ENCODE assay signal across 7 cellular contexts in genomic region chr15:90665288-90666134, GRCh38. TPM values are rescaled to one million over a fixed set of nuclear protein-coding genes. Genes with fewer than 3 reads are reported as not detected.
DNase-seq lines count a peak whose midpoint lies in the region; ATAC-seq, FAIRE-seq and TF ChIP-seq lines count a peak whose summit lies in the region.

No MANE protein-coding gene starts in this region.

- H3K4me1 ChIP-seq in KMS-11 (ENCODE audit: low read depth, poor library complexity, severe bottlenecking) (peaks cover 47% of the 10 kb centered on the region), thymus (ENCODE audit: control insufficient read depth, insufficient read depth, low read length) (peaks cover 13% of the 10 kb centered on the region)

- H3K27me3 Mint-ChIP-seq in activated B cell treated with CpG ODN at 0.5 μM for 24 hours (peaks cover 13% of the 10 kb centered on the region), memory B cell (peaks cover 21% of the 10 kb centered on the region)

- no peaks in the 10 kb centered on the region for H3K79me2 ChIP-seq in KMS-11 (ENCODE audit: insufficient read depth, low read depth)

- H3K9me3 Mint-ChIP-seq in activated B cell treated with CpG ODN at 0.5 μM for 24 hours (no peaks in the 10 kb centered on the region), memory B cell (no peaks in the 10 kb centered on the region)

- H3K4me2 ChIP-seq in KMS-11 = peak overlapping the region; percentile 59

- no peaks in the 10 kb centered on the region for H3K27me3 ChIP-seq in KMS-11 (ENCODE audit: insufficient read depth, low read depth)
- no peaks in the 10 kb centered on the region for H3K27me3 ChIP-seq in dorsolateral prefrontal cortex
- H3K27me3 ChIP-seq in thymus (ENCODE audit: control insufficient read depth, insufficient read depth) = no peaks in the 10 kb centered on the region

- no peaks in the 10 kb centered on the region for H3K9me3 ChIP-seq in thymus (ENCODE audit: control insufficient read depth)

- H3K4me3 ChIP-seq in KMS-11 (IDR thresholded peaks at IDR 0.05; ENCODE audit: insufficient read depth, low read depth, low read length) = no peak overlapping the region
- peak overlapping the region; percentile 55 to 90 (median 77) for H3K4me3 ChIP-seq in dorsolateral prefrontal cortex
- peak overlapping the region; percentile 59 for H3K4me3 ChIP-seq in thymus (ENCODE audit: low read length)

- DNase-seq in GM12892 (ENCODE audit: insufficient read length) (peak; percentile 68), activated B cell treated with CpG ODN at 0.5 μM for 24 hours (peak; percentile 62), dorsolateral prefrontal cortex (peak in 8 of 10 donors; percentile 31 to 75 (median 66)), memory B cell (ENCODE audit: low spot score in 2 of 2) (peak; percentile 37 to 49)

- intact Hi-C loops in activated B cell treated with CpG ODN at 0.5 μM for 24 hours (cut with micrococcal nuclease) = loop anchor here (1.0 to 10.0 kb wide), 5 partner anchors 21 to 471 kb away; partner anchors contain the start of gene HDDC3
- intact Hi-C loops in dorsolateral prefrontal cortex (cut with DNase I) = no loop called here

- CTCF ChIA-PET in activated B cell treated with CpG ODN at 0.5 μM for 24 hours (lab: Charles Lee) = interaction anchor here (1.1 to 2.2 kb wide), 3 partner anchors 18 to 219 kb away, joined by 3 to 7 read pairs (median 4); no protein-coding TSS in a partner anchor

- FAIRE-seq in GM12892 (lab: Jason Lieb, UNC) = peak; percentile 81

- no peaks in the 10 kb centered on the region for H3K36me3 Mint-ChIP-seq in activated B cell treated with CpG ODN at 0.5 μM for 24 hours (ENCODE audit: low read depth)
- no peaks in the 10 kb centered on the region for H3K36me3 Mint-ChIP-seq in memory B cell

- H3K4me3 Mint-ChIP-seq in activated B cell treated with CpG ODN at 0.5 μM for 24 hours (peak overlapping the region; percentile 85), memory B cell (peak overlapping the region; percentile 84)

- TF ChIP-seq POLR2A in GM12892 (IDR thresholded peaks at IDR 0.05; ENCODE audit: low read depth, low read length) = 0 out of 2 replicates have a peak, but pooled peaks have one; percentile 10

- peak; percentile 61 for ATAC-seq in GM21825 (IDR thresholded peaks at IDR 0.05; ENCODE audit: unreplicated experiment)
- ATAC-seq in activated B cell treated with CpG ODN at 0.5 μM for 24 hours (ENCODE audit: low read depth) = peak; percentile 90
- ATAC-seq in memory B cell (ENCODE audit: low read depth) = peak; percentile 70

- no peaks in the 10 kb centered on the region for H3K36me3 ChIP-seq in KMS-11 (ENCODE audit: insufficient read depth)
- H3K36me3 ChIP-seq in thymus (ENCODE audit: control insufficient read depth, insufficient read depth) = no peaks in the 10 kb centered on the region

- peak overlapping the region; percentile 89 for H3K9ac ChIP-seq in KMS-11

- H2AFZ ChIP-seq in KMS-11 (ENCODE audit: low read depth) = peak overlapping the region; percentile 97

- H4K20me1 ChIP-seq in KMS-11 (ENCODE audit: insufficient read depth) = no peaks in the 10 kb centered on the region

- 6% methylated on average over 75 of the region's 75 CpGs for WGBS in thymus

- H3K27ac ChIP-seq in KMS-11 (peak overlapping the region; percentile 72), dorsolateral prefrontal cortex (peak overlapping the region in 58 of 59 donors; percentile 32 to 95 (median 84)), thymus (ENCODE audit: low read depth) (peak overlapping the region; percentile 62)

- no peak for TF ChIP-seq CTCF in KMS-11 (conservative IDR thresholded peaks at IDR 0.05; ENCODE audit: low read depth, low read length)
- no peak for TF ChIP-seq CTCF in activated B cell treated with CpG ODN at 0.5 μM for 24 hours (IDR thresholded peaks at IDR 0.05)
- TF ChIP-seq CTCF in dorsolateral prefrontal cortex (IDR thresholded peaks at IDR 0.05 in 54 of 56, conservative IDR thresholded peaks at IDR 0.05 in 2 of 56; ENCODE audit: low read depth in 1 of 56, partially characterized antibody in 56 of 56) = peak in 1 of 56 donors; percentile 15

- POLR2A ChIA-PET in activated B cell treated with CpG ODN at 0.5 μM for 24 hours (lab: Charles Lee) = interaction anchor here (0.5 to 2.3 kb wide), 9 partner anchors 9 to 266 kb away, joined by 3 to 10 read pairs (median 4); partner anchors contain the start of gene BLM

- H3K4me1 Mint-ChIP-seq in activated B cell treated with CpG ODN at 0.5 μM for 24 hours (peaks cover 55% of the 10 kb centered on the region), memory B cell (peaks cover 33% of the 10 kb centered on the region)

- peak overlapping the region; percentile 84 for H3K27ac Mint-ChIP-seq in activated B cell treated with CpG ODN at 0.5 μM for 24 hours
- no peak overlapping the region for H3K27ac Mint-ChIP-seq in memory B cell

RNA-seq across cellular contexts. Expression of gene BLM, which starts 51.6 kb away (rescaled TPM):
- polyA plus RNA-seq in GM12892 (2012; ENCODE audit: missing spikeins) = 19.6 TPM
- total RNA-seq in activated B cell treated with CpG ODN at 0.5 μM for 24 hours (18.2 and 23.4 TPM in 2 replicates), dorsolateral prefrontal cortex (10 to 100 TPM in 3 of 120 experiments, 1 to 10 TPM in 117; 1.9 to 12.9 (median 5.7) TPM)
- polyA plus RNA-seq in thymus = 13.2 TPM
